ENCODE assay signal across 8 cellular contexts in genomic region chr16:57041182-57042156, GRCh38. TPM values are rescaled to one million over a fixed set of nuclear protein-coding genes. Genes with fewer than 3 reads are reported as not detected.
A peak's percentile ranks its signal among the peaks of the same experiment; 100 is the strongest.
DNase-seq lines count a peak whose midpoint lies in the region; ATAC-seq and TF ChIP-seq lines count a peak whose summit lies in the region.

No MANE protein-coding gene starts in this region.

- intact Hi-C loops in left colon (cut with DNase I, micrococcal nuclease) (loop anchor here in 1 of 2 donors (10.0 kb wide), 1 partner anchor 177 kb away; the partner anchor contains the start of gene SLC12A3), transverse colon (cut with DNase I; ENCODE audit: low total_unique reads) (loop anchor here (1.0 to 10.0 kb wide), 2 partner anchors 28 to 177 kb away; partner anchors contain the start of gene SLC12A3), Caco-2 (cut with micrococcal nuclease; ENCODE audit: unreplicated experiment) (no loop called here)

- in situ Hi-C loops in transverse colon (cut with MboI; ENCODE audit: low pct_ligation_motif_present in 1 of 4, low pct_unique_long_range_greater_than_20kb in 1 of 4, low sequenced_read_pairs in 3 of 4), result loop anchor here in 1 of 4 donors (10.0 kb wide), 1 partner anchor 67 kb away; no protein-coding TSS in a partner anchor

- POLR2A ChIA-PET in Caco-2 (lab: Charles Lee), result no interaction called here

- H3K9me3 Mint-ChIP-seq in Caco-2 (ENCODE audit: unreplicated experiment), result peaks cover 11% of the 10 kb centered on the region

- H3K4me3 Mint-ChIP-seq in Caco-2 (ENCODE audit: unreplicated experiment), result no peak overlapping the region

- TF ChIP-seq POLR2A in transverse colon (IDR thresholded peaks at IDR 0.05), result no peak

- no TSS peak for BruUV-seq in Caco-2 (replicated peaks; lab: Mats Ljungman, UMichigan)

- H3K27ac Mint-ChIP-seq in Caco-2 (ENCODE audit: unreplicated experiment), result no peak overlapping the region

- DNase-seq in activated CD4-positive, alpha-beta T cell treated with anti-CD3 and anti-CD28 coated beads, Interleukin-2, amount 50 U/mL, for 1 hour, result peak; percentile 80
- DNase-seq in left colon (peak in 1 of 2 donors; percentile 38), transverse colon (peak; percentile 57), NCI-H2171 treated with DMSO at 0.1 percent for 48 hours (lab: John Stamatoyannopoulos, UW) (no peak), Caco-2 (no peak), middle frontal gyrus (ENCODE audit: extremely low spot score, low spot score) (no peak)

- H3K36me3 ChIP-seq in transverse colon (peaks cover 0 to 12% (median 0%) of the 10 kb centered on the region in 4 donors), Caco-2 (ENCODE audit: control insufficient read depth, insufficient read depth, low read length) (no peaks in the 10 kb centered on the region)

- H3K27ac ChIP-seq in transverse colon, result peak overlapping the region in 3 of 4 donors; percentile 6 to 53 (median 41)

- no peaks in the 10 kb centered on the region for H3K9me3 ChIP-seq in transverse colon
- H3K9me3 ChIP-seq in Caco-2, result no peaks in the 10 kb centered on the region

- peak; percentile 35 for ATAC-seq in GM18867 (IDR thresholded peaks at IDR 0.05; ENCODE audit: unreplicated experiment)
- peak; percentile 30 for ATAC-seq in HG02981 (IDR thresholded peaks at IDR 0.05; ENCODE audit: unreplicated experiment)
- ATAC-seq in left colon, result peak; percentile 27

- no peak overlapping the region for H3K4me3 ChIP-seq in transverse colon
- no peak overlapping the region for H3K4me3 ChIP-seq in Caco-2 (ENCODE audit: low read depth, low read length)

- no peaks in the 10 kb centered on the region for H3K36me3 Mint-ChIP-seq in Caco-2 (ENCODE audit: insufficient read depth, unreplicated experiment)

- WGBS in transverse colon (ENCODE audit: low coverage in 1 of 2), 2 donors, result 75% methylated on average over 12 of the region's 12 CpGs; no CpG with 5 or more reads in 1 of the 2 donors

- H3K27me3 ChIP-seq in transverse colon (no peaks in the 10 kb centered on the region), Caco-2 (replicated peaks; ENCODE audit: control insufficient read depth, insufficient read depth, low read length) (no peaks in the 10 kb centered on the region)

- peaks cover 4% of the 10 kb centered on the region for H3K27me3 Mint-ChIP-seq in Caco-2 (ENCODE audit: insufficient read depth, unreplicated experiment)

- peaks cover 0 to 16% (median 0%) of the 10 kb centered on the region in 4 donors for H3K4me1 ChIP-seq in transverse colon
- no peaks in the 10 kb centered on the region for H3K4me1 ChIP-seq in Caco-2

- no peak for TF ChIP-seq EP300 in transverse colon (IDR thresholded peaks at IDR 0.05; ENCODE audit: low read depth)

- H3K4me1 Mint-ChIP-seq in Caco-2 (ENCODE audit: low read depth, unreplicated experiment), result no peaks in the 10 kb centered on the region

- CTCF ChIA-PET in Caco-2 (lab: Charles Lee), result no interaction called here

- no peak for TF ChIP-seq CTCF in transverse colon (IDR thresholded peaks at IDR 0.05)
- no peak for TF ChIP-seq CTCF in Caco-2 (IDR thresholded peaks at IDR 0.05; ENCODE audit: insufficient read depth in 1 of 2, low read depth in 1 of 2, low read length in 1 of 2, severe bottlenecking in 1 of 2, unreplicated experiment in 1 of 2)

RNA-seq across cellular contexts. Expression of gene CPNE2, which starts 50.9 kb away (rescaled TPM):
- 10 to 100 TPM; 73.2 to 91.0 TPM for total RNA-seq in left colon
- total RNA-seq in transverse colon, result 100 to 1,000 TPM in 2 of 4 donors, 10 to 100 TPM in 2; 41.6 to 154 (median 84.2) TPM
- 37.7 and 46.3 TPM in 2 replicates for total RNA-seq in Caco-2 (2022)

RNA-seq across cellular contexts. Expression of gene NLRC5, which starts 52.1 kb away (rescaled TPM):
- total RNA-seq in left colon (100 to 1,000 TPM in 1 of 2 donors, 10 to 100 TPM in 1; 57.7 to 125 TPM), transverse colon (100 to 1,000 TPM in 1 of 4 donors, 10 to 100 TPM in 3; 59.4 to 171 (median 73.6) TPM), Caco-2 (2022) (1.6 and 1.9 TPM in 2 replicates)

Comparison
In these comparisons a context has a peak if more than half of its experiments do, and no peak if none do; other contexts are left out.
1. DNase-seq: peak in activated CD4-positive, alpha-beta T cell treated with anti-CD3 and anti-CD28 coated beads, Interleukin-2, amount 50 U/mL, for 1 hour (single experiment) and transverse colon (single experiment); none in NCI-H2171 treated with DMSO at 0.1 percent for 48 hours (single experiment), Caco-2 (0 of 2) and middle frontal gyrus (single experiment).
2. RNA of gene NLRC5, which starts 52.1 kb away (total RNA-seq): 57.7 to 125 TPM in left colon and 59.4 to 171 TPM in transverse colon; 1.6 to 1.9 TPM in Caco-2; every median in the first group is over 10 times any median in the second.
3. Peak in every context shown above with its lines, with median percentiles within 50 percentile points of each other: ATAC-seq.